ENCODE assay signal across 14 cellular contexts in genomic region chr13:91567485-91568207, GRCh38.
DNase-seq lines count a peak whose midpoint lies in the region; ATAC-seq and TF ChIP-seq lines count a peak whose summit lies in the region.
"Had no signal": no experiment of that assay in that cellular context is flagged by ENCODE, and none has a peak within 500 bp of the region (broad histone marks: within the 10 kb centered on the region; RNA-seq: fewer than 3 reads in every experiment).

No MANE protein-coding gene starts in this region.

- no peak for ATAC-seq in GM21515 (IDR thresholded peaks at IDR 0.05; ENCODE audit: unreplicated experiment)

- H3K4me3 ChIP-seq in astrocyte of the spinal cord (ENCODE audit: low read depth, low read length): no peak overlapping the region
- H3K4me3 ChIP-seq: GM23248 had no signal

- H3K4me1 Mint-ChIP-seq in osteocyte (ENCODE audit: unreplicated experiment): peaks cover 38% of the 10 kb centered on the region
- H3K4me1 Mint-ChIP-seq: B cell had no signal

- peaks cover 2% of the 10 kb centered on the region for H3K27me3 Mint-ChIP-seq in osteocyte (ENCODE audit: unreplicated experiment)
- H3K27me3 Mint-ChIP-seq: B cell had no signal

- in situ Hi-C loops in astrocyte of the spinal cord (cut with HindIII; ENCODE audit: low sequenced_read_pairs): no loop called here

- TF ChIP-seq CTCF in astrocyte of the spinal cord (IDR thresholded peaks at IDR 0.05; ENCODE audit: low read depth, low read length) (no peak), osteocyte (IDR thresholded peaks at IDR 0.05) (no peak)

- peak overlapping the region; percentile 8 for H3K4me3 Mint-ChIP-seq in osteocyte (ENCODE audit: unreplicated experiment)
- H3K4me3 Mint-ChIP-seq: B cell; CD4-positive, alpha-beta T cell had no signal

- H3K9me3 Mint-ChIP-seq in osteocyte (ENCODE audit: unreplicated experiment): no peaks in the 10 kb centered on the region
- H3K9me3 Mint-ChIP-seq: CD4-positive, alpha-beta T cell had no signal

- peak overlapping the region; percentile 96 for H3K27ac Mint-ChIP-seq in osteocyte (ENCODE audit: unreplicated experiment)
- H3K27ac Mint-ChIP-seq: B cell; CD4-positive, alpha-beta T cell had no signal

- DNase-seq in NCI-H69 (lab: John Stamatoyannopoulos, UW) (peak; percentile 3), astrocyte of the spinal cord (ENCODE audit: low read depth, low spot score) (peak; percentile 40), foreskin melanocyte (peak; percentile 22), osteocyte (ENCODE audit: extremely low spot score, unreplicated experiment) (no peak), NCI-H2029 (lab: John Stamatoyannopoulos, UW) (no peak), NCI-H2196 (lab: John Stamatoyannopoulos, UW; ENCODE audit: unreplicated experiment) (no peak)
- DNase-seq: C1 segment of cervical spinal cord; CD4-positive, alpha-beta T cell; DMS153; GF-D8; GM23248; H7 had no signal

- H3K36me3 Mint-ChIP-seq in osteocyte (ENCODE audit: unreplicated experiment): no peaks in the 10 kb centered on the region

Comparison
In these comparisons a context has a peak if more than half of its experiments do, and no peak if none do; other contexts are left out.
1. DNase-seq: peak in NCI-H69 (single experiment), astrocyte of the spinal cord (single experiment) and foreskin melanocyte (single experiment); none in osteocyte (single experiment), NCI-H2029 (single experiment) and NCI-H2196 (single experiment).